ENCODE assay signal across 8 cellular contexts in genomic region chr9:132944294-132945185, GRCh38. TPM values are rescaled to one million over a fixed set of nuclear protein-coding genes. Genes with fewer than 3 reads are reported as not detected.
A peak's percentile ranks its signal among the peaks of the same experiment; 100 is the strongest.
DNase-seq lines count a peak whose midpoint lies in the region; ATAC-seq, FAIRE-seq and TF ChIP-seq lines count a peak whose summit lies in the region.

Gene TSC1 (minus strand): TSS chr9:132944616. CDS start chr9:132928872, 15,744 bp downstream.

- peak in 2 of 6 experiments; percentile 4 to 24 for TF ChIP-seq CTCF in esophagus squamous epithelium (IDR thresholded peaks at IDR 0.05)

- H3K27me3 Mint-ChIP-seq in activated T-cell treated with anti-CD3 and anti-CD28 coated beads, Interleukin-2, amount 50 U/mL, for 72 hours (ENCODE audit: low read depth): no peaks in the 10 kb centered on the region

- peaks cover 26% of the 10 kb centered on the region for H3K4me1 Mint-ChIP-seq in activated T-cell treated with anti-CD3 and anti-CD28 coated beads, Interleukin-2, amount 50 U/mL, for 72 hours (ENCODE audit: low read depth)

- H3K36me3 ChIP-seq in KOPT-K1 (ENCODE audit: insufficient read depth, low read length) (no peaks in the 10 kb centered on the region), esophagus squamous epithelium (no peaks in the 10 kb centered on the region)

- intact Hi-C loops in esophagus squamous epithelium (cut with DNase I): no loop called here

- no peaks in the 10 kb centered on the region for H3K27me3 ChIP-seq in esophagus squamous epithelium

- H3K4me1 ChIP-seq in esophagus squamous epithelium: peaks cover 9 to 42% (median 22%) of the 10 kb centered on the region in 3 donors

- no peaks in the 10 kb centered on the region for H3K9me3 Mint-ChIP-seq in activated T-cell treated with anti-CD3 and anti-CD28 coated beads, Interleukin-2, amount 50 U/mL, for 72 hours

- peak in 2 of 4 donors; percentile 39 to 74 for TF ChIP-seq POLR2A in esophagus squamous epithelium (IDR thresholded peaks at IDR 0.05)

- peak within 1 kb of the TSS; percentile 99 for H3K27ac Mint-ChIP-seq in activated T-cell treated with anti-CD3 and anti-CD28 coated beads, Interleukin-2, amount 50 U/mL, for 72 hours

- FAIRE-seq in RCC 7860 (lab: Jason Lieb, UNC): no peak

- DNase-seq in D341Med (ENCODE audit: low spot score) (peak; percentile 98), RCC 7860 (ENCODE audit: low spot score) (peak; percentile 81), esophagus squamous epithelium (lab: John Stamatoyannopoulos, UW) (peak; percentile 90), myocyte (ENCODE audit: low read depth) (peak; percentile 96)
- DNase-seq in activated T-cell treated with anti-CD3 and anti-CD28 coated beads, Interleukin-2, amount 50 U/mL, for 72 hours: peak; percentile 97 to 98
- DNase-seq in stimulated activated CD8-positive, alpha-beta memory T cell treated with anti-CD3 and anti-CD28 coated beads, Interleukin-7, amount 100 ng/mL, for 4 hours (ENCODE audit: low read depth in 2 of 2): peak; percentile 95 to 96

- H3K4me3 Mint-ChIP-seq in activated T-cell treated with anti-CD3 and anti-CD28 coated beads, Interleukin-2, amount 50 U/mL, for 72 hours: peak within 1 kb of the TSS; percentile 90 to 95

- peak; percentile 74 for ATAC-seq in GM21723 (IDR thresholded peaks at IDR 0.05; ENCODE audit: unreplicated experiment)
- peak; percentile 88 for ATAC-seq in activated T-cell treated with anti-CD3 and anti-CD28 coated beads, Interleukin-2, amount 50 U/mL, for 72 hours (replicated peaks in 1 of 2)

- WGBS in esophagus squamous epithelium, 2 donors: 0% methylated on average over 5 to 12 of the region's 72 CpGs

- H3K27ac ChIP-seq in KOPT-K1 (ENCODE audit: low read depth, low read length, poor library complexity, severe bottlenecking): peak within 1 kb of the TSS; percentile 91
- peak within 1 kb of the TSS; percentile 91 to 98 (median 97) for H3K27ac ChIP-seq in esophagus squamous epithelium

- peak within 1 kb of the TSS; percentile 88 to 99 (median 96) for H3K4me3 ChIP-seq in esophagus squamous epithelium

- H3K9me3 ChIP-seq in KOPT-K1 (ENCODE audit: insufficient read depth, low read length, poor library complexity, severe bottlenecking) (no peaks in the 10 kb centered on the region), esophagus squamous epithelium (no peaks in the 10 kb centered on the region)

- no peaks in the 10 kb centered on the region for H3K36me3 Mint-ChIP-seq in activated T-cell treated with anti-CD3 and anti-CD28 coated beads, Interleukin-2, amount 50 U/mL, for 72 hours (ENCODE audit: insufficient read depth in 2 of 2)

RNA-seq across cellular contexts. Expression of gene TSC1, which starts in this region (rescaled TPM):
- 10 to 100 TPM; 28.8 to 30.2 TPM for total RNA-seq in activated T-cell treated with anti-CD3 and anti-CD28 coated beads, Interleukin-2, amount 50 U/mL, for 72 hours
- 10 to 100 TPM; 18.8 to 38.7 (median 25.7) TPM for total RNA-seq in esophagus squamous epithelium
- 30.3 and 54.3 TPM in 2 replicates for total RNA-seq in myocyte
- polyA plus RNA-seq in myocyte (2012): 17.0 TPM

Comparison
In these comparisons a context has a peak if more than half of its experiments do, and no peak if none do; other contexts are left out.
1. Peak in every context shown above with its lines: DNase-seq, ATAC-seq, H3K4me3 ChIP-seq and H3K27ac ChIP-seq.